Comparison of ENCODE assay signal across 8 cellular contexts in genomic region chr1:92831762-92832536, GRCh38. TPM values are rescaled to one million over a fixed set of nuclear protein-coding genes. Genes with fewer than 3 reads are reported as not detected.
DNase-seq lines count a peak whose midpoint lies in the region; ATAC-seq and TF ChIP-seq lines count a peak whose summit lies in the region.

Gene RPL5, plus strand, starts transcription at chr1:92832040. Its CDS starts 75 bp downstream, at chr1:92832115.

- peak; percentile 29; the same call in 1 of the 2 replicates for TF ChIP-seq RAD21 in Ishikawa (IDR thresholded peaks at IDR 0.05; ENCODE audit: low read depth)

- TF ChIP-seq EP300 in Ishikawa (IDR thresholded peaks at IDR 0.05; ENCODE audit: borderline replicate concordance) = peak; percentile 44; the same call in 1 of the 2 replicates

- H3K27ac ChIP-seq in epithelial cell of prostate = peak within 1 kb of the TSS; percentile 82

- peak; percentile 90 for ATAC-seq in GM21576 (IDR thresholded peaks at IDR 0.05; ENCODE audit: unreplicated experiment)

- DNase-seq in DMS53 treated with DMSO at 0.1 percent for 48 hours (lab: John Stamatoyannopoulos, UW; ENCODE audit: unreplicated experiment) = peak; percentile 99
- DNase-seq in OCI-M2 (lab: John Stamatoyannopoulos, UW; ENCODE audit: unreplicated experiment) = peak; percentile 79
- peak; percentile 96 for DNase-seq in activated T-cell treated with anti-CD3 and anti-CD28 coated beads for 4 hours
- DNase-seq in epithelial cell of prostate (ENCODE audit: low read depth, low spot score) = peak; percentile 81
- DNase-seq in mucosa of gallbladder (ENCODE audit: low spot score) = peak; percentile 98
- DNase-seq in stimulated activated CD8-positive, alpha-beta memory T cell treated with anti-CD3 and anti-CD28 coated beads, Interleukin-4, amount 100 ng/mL, for 4 hours (ENCODE audit: low read depth in 2 of 2, low spot score in 1 of 2) = peak; percentile 93 to 95

TF ChIP-seq in Ishikawa, 13 proteins besides CTCF, POLR2A, EP300 and RAD21:
- TF ChIP-seq, protein P1, sequence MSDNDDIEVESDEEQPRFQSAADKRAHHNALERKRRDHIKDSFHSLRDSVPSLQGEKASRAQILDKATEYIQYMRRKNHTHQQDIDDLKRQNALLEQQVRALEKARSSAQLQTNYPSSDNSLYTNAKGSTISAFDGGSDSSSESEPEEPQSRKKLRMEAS (IDR thresholded peaks at IDR 0.05) = peak; percentile 99
- TF ChIP-seq CREB1 (IDR thresholded peaks at IDR 0.05; ENCODE audit: low read depth) (peak; percentile 77), TCF12 (IDR thresholded peaks at IDR 0.05; ENCODE audit: low read depth) (peak; percentile 77), NFIC (IDR thresholded peaks at IDR 0.05) (peak; percentile 8; the same call in 1 of the 2 replicates), TEAD4 (IDR thresholded peaks at IDR 0.05) (peak; percentile 59), CEBPB (IDR thresholded peaks at IDR 0.05) (no peak), TAF1 (IDR thresholded peaks at IDR 0.05; ENCODE audit: low read depth) (peak; percentile 100), ZBTB7A (IDR thresholded peaks at IDR 0.05; ENCODE audit: low read depth) (peak; percentile 48; the same call in 1 of the 2 replicates), EGR1 (IDR thresholded peaks at IDR 0.05) (no peak), YY1 (IDR thresholded peaks at IDR 0.05; ENCODE audit: low read depth) (peak; percentile 91), FOXM1 (IDR thresholded peaks at IDR 0.05; ENCODE audit: borderline replicate concordance, low read depth) (peak; percentile 39; the same call in 1 of the 2 replicates)
- TF ChIP-seq, protein P2, sequence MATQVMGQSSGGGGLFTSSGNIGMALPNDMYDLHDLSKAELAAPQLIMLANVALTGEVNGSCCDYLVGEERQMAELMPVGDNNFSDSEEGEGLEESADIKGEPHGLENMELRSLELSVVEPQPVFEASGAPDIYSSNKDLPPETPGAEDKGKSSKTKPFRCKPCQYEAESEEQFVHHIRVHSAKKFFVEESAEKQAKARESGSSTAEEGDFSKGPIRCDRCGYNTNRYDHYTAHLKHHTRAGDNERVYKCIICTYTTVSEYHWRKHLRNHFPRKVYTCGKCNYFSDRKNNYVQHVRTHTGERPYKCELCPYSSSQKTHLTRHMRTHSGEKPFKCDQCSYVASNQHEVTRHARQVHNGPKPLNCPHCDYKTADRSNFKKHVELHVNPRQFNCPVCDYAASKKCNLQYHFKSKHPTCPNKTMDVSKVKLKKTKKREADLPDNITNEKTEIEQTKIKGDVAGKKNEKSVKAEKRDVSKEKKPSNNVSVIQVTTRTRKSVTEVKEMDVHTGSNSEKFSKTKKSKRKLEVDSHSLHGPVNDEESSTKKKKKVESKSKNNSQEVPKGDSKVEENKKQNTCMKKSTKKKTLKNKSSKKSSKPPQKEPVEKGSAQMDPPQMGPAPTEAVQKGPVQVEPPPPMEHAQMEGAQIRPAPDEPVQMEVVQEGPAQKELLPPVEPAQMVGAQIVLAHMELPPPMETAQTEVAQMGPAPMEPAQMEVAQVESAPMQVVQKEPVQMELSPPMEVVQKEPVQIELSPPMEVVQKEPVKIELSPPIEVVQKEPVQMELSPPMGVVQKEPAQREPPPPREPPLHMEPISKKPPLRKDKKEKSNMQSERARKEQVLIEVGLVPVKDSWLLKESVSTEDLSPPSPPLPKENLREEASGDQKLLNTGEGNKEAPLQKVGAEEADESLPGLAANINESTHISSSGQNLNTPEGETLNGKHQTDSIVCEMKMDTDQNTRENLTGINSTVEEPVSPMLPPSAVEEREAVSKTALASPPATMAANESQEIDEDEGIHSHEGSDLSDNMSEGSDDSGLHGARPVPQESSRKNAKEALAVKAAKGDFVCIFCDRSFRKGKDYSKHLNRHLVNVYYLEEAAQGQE (IDR thresholded peaks at IDR 0.05; ENCODE audit: low read depth) = no peak
- TF ChIP-seq, protein P3, sequence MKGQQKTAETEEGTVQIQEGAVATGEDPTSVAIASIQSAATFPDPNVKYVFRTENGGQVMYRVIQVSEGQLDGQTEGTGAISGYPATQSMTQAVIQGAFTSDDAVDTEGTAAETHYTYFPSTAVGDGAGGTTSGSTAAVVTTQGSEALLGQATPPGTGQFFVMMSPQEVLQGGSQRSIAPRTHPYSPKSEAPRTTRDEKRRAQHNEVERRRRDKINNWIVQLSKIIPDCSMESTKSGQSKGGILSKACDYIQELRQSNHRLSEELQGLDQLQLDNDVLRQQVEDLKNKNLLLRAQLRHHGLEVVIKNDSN (IDR thresholded peaks at IDR 0.05) = peak; percentile 54

RNA-seq across cellular contexts. Expression of gene RPL5, which starts in this region (rescaled TPM):
- 695 TPM for total RNA-seq in mucosa of gallbladder

Comparison
In these comparisons a context has a peak if more than half of its experiments do, and no peak if none do; other contexts are left out.
1. Peak in every context shown above with its lines: DNase-seq, ATAC-seq and H3K27ac ChIP-seq.